In genomic region chrX:53594354-53594753, GRCh38 we compare ENCODE assay signal across 14 cellular contexts.
DNase-seq lines count a peak whose midpoint lies in the region; FAIRE-seq and TF ChIP-seq lines count a peak whose summit lies in the region.
"Had no signal": no experiment of that assay in that cellular context is flagged by ENCODE, and none has a peak within 500 bp of the region (broad histone marks: within the 10 kb centered on the region; RNA-seq: fewer than 3 reads in every experiment).

No MANE protein-coding gene starts in this region.

- peak; percentile 68 for FAIRE-seq in endothelial cell of umbilical vein (lab: Jason Lieb, UNC)

- POLR2A ChIA-PET in endothelial cell of umbilical vein (lab: Charles Lee) = no interaction called here

- no peaks in the 10 kb centered on the region for H3K9me1 ChIP-seq in endothelial cell of umbilical vein (replicated peaks; ENCODE audit: control insufficient read depth, extremely low read depth, insufficient read depth, low read length)

- no peak overlapping the region for H2AFZ ChIP-seq in endothelial cell of umbilical vein (ENCODE audit: low read depth, low read length)

- dilution Hi-C loops in endothelial cell of umbilical vein (cut with MboI; ENCODE audit: extremely low pct_ligation_motif_present, low sequenced_read_pairs) = no loop called here

- H3K27ac ChIP-seq in endothelial cell of umbilical vein (ENCODE audit: insufficient read depth, low read depth, low read length) = no peak overlapping the region
- H3K27ac ChIP-seq: thoracic aorta had no signal

- DNase-seq in GM12865 (ENCODE audit: low read depth) (peak; percentile 1), RPMI7951 (ENCODE audit: low read depth) (peak; percentile 29), endothelial cell of umbilical vein (ENCODE audit: low read depth, low spot score) (no peak), smooth muscle cell of the brain vasculature (ENCODE audit: low read depth, low spot score) (peak; percentile 7), glutamatergic neuron (no peak), SKM-1 (lab: John Stamatoyannopoulos, UW; ENCODE audit: unreplicated experiment) (no peak)
- DNase-seq in stimulated activated CD4-positive, alpha-beta T cell treated with anti-CD3 and anti-CD28 coated beads, Interleukin-4, amount 100 ng/mL, for 24 hours = no peak
- DNase-seq: activated naive CD4-positive, alpha-beta T cell treated with Interleukin-2 at 50 U/mL for 16 hours; CD8-positive, alpha-beta T cell; heart right ventricle; NCI-H1092 treated with DMSO at 0.1 percent for 48 hours; NCI-H2171 treated with DMSO at 0.1 percent for 48 hours; SW 1271 had no signal

- H3K4me3 ChIP-seq in GM12865 (ENCODE audit: low read depth, low read length) (no peak overlapping the region), endothelial cell of umbilical vein (replicated peaks in 1 of 3; ENCODE audit: insufficient read depth in 1 of 3, low read depth in 1 of 3, low read length in 3 of 3) (no peak overlapping the region)
- H3K4me3 ChIP-seq: heart right ventricle, thoracic aorta had no signal

- peaks cover 36% of the 10 kb centered on the region for H3K4me1 ChIP-seq in endothelial cell of umbilical vein (ENCODE audit: control insufficient read depth, extremely low read depth, insufficient read depth, low read length)
- H3K4me1 ChIP-seq: heart right ventricle had no signal

- H3K36me3 ChIP-seq in endothelial cell of umbilical vein (ENCODE audit: control insufficient read depth in 2 of 2, extremely low read depth in 1 of 2, insufficient read depth in 2 of 2, low read length in 2 of 2) = peaks cover 9 to 37% of the 10 kb centered on the region in 2 experiments

- BruUV-seq in endothelial cell of umbilical vein (replicated peaks; lab: Mats Ljungman, UMichigan) = no TSS peak

- TF ChIP-seq POLR2A in endothelial cell of umbilical vein (IDR thresholded peaks at IDR 0.05; ENCODE audit: low read depth, low read length) = no peak

- H3K27me3 Mint-ChIP-seq in glutamatergic neuron (ENCODE audit: unreplicated experiment) = no peaks in the 10 kb centered on the region

- no peaks in the 10 kb centered on the region for H3K4me1 Mint-ChIP-seq in glutamatergic neuron (ENCODE audit: low read depth, unreplicated experiment)

- H3K79me2 ChIP-seq in endothelial cell of umbilical vein (ENCODE audit: control insufficient read depth, insufficient read depth, low read length) = peaks cover 8% of the 10 kb centered on the region

- no peak overlapping the region for H3K4me3 Mint-ChIP-seq in glutamatergic neuron (ENCODE audit: unreplicated experiment)
- H3K4me3 Mint-ChIP-seq: CD8-positive, alpha-beta T cell had no signal

- no peak overlapping the region for H3K9ac ChIP-seq in endothelial cell of umbilical vein (replicated peaks; ENCODE audit: extremely low read depth, insufficient read depth, low read length)

- intact Hi-C loops in endothelial cell of umbilical vein (cut with micrococcal nuclease) = no loop called here

- H4K20me1 ChIP-seq in endothelial cell of umbilical vein (replicated peaks; ENCODE audit: control insufficient read depth, extremely low read depth, insufficient read depth, low read length) = no peaks in the 10 kb centered on the region

- H3K4me2 ChIP-seq in endothelial cell of umbilical vein (ENCODE audit: insufficient read depth, low read length) = no peak overlapping the region

- H3K36me3 Mint-ChIP-seq in glutamatergic neuron (ENCODE audit: unreplicated experiment) = no peaks in the 10 kb centered on the region

- no peaks in the 10 kb centered on the region for H3K9me3 Mint-ChIP-seq in glutamatergic neuron (ENCODE audit: unreplicated experiment)
- H3K9me3 Mint-ChIP-seq: CD8-positive, alpha-beta T cell had no signal

- CTCF ChIA-PET in endothelial cell of umbilical vein (lab: Charles Lee) = no interaction called here

- no peaks in the 10 kb centered on the region for H3K9me3 ChIP-seq in endothelial cell of umbilical vein (replicated peaks; ENCODE audit: control insufficient read depth, insufficient read depth, low read length)
- H3K9me3 ChIP-seq: heart right ventricle, thoracic aorta had no signal

- no peak for TF ChIP-seq CTCF in GM12865 (IDR thresholded peaks at IDR 0.05; ENCODE audit: insufficient read depth, low read depth, low read length, missing control alignments)
- no peak for TF ChIP-seq CTCF in endothelial cell of umbilical vein (IDR thresholded peaks at IDR 0.05; ENCODE audit: extremely low read depth in 1 of 2, insufficient read depth in 1 of 2, low read depth in 1 of 2, low read length in 2 of 2)
- no peak for TF ChIP-seq CTCF in glutamatergic neuron (IDR thresholded peaks at IDR 0.05; ENCODE audit: partially characterized antibody, unreplicated experiment)

- H3K27ac Mint-ChIP-seq in glutamatergic neuron (ENCODE audit: unreplicated experiment) = no peak overlapping the region
- H3K27ac Mint-ChIP-seq: CD8-positive, alpha-beta T cell had no signal

- no peaks in the 10 kb centered on the region for H3K27me3 ChIP-seq in endothelial cell of umbilical vein (ENCODE audit: control insufficient read depth in 2 of 2, insufficient read depth in 2 of 2, low read length in 2 of 2)

TF ChIP-seq in endothelial cell of umbilical vein, 7 proteins besides CTCF, POLR2A, EP300 and RAD21:
- TF ChIP-seq MYC (IDR thresholded peaks at IDR 0.05; ENCODE audit: low read depth, low read length) (no peak), GATA2 (IDR thresholded peaks at IDR 0.05; ENCODE audit: insufficient read depth, insufficient read length, low read depth, low read length) (no peak), POLR2AphosphoS5 (IDR thresholded peaks at IDR 0.05; ENCODE audit: insufficient read depth, low read depth, low read length) (no peak), JUN (IDR thresholded peaks at IDR 0.05; ENCODE audit: borderline replicate concordance, insufficient read depth, insufficient read length, low read depth) (no peak), MAX (IDR thresholded peaks at IDR 0.05; ENCODE audit: insufficient read depth, insufficient read length) (no peak), EZH2 (IDR thresholded peaks at IDR 0.05; ENCODE audit: borderline replicate concordance, low read depth, low read length, severe bottlenecking) (no peak)
TF ChIP-seq in endothelial cell of umbilical vein: peak in this region for 0.

Comparison
In these comparisons a context has a peak if more than half of its experiments do, and no peak if none do; other contexts are left out.
1. DNase-seq: peak in GM12865 (single experiment), RPMI7951 (single experiment) and smooth muscle cell of the brain vasculature (single experiment); none in endothelial cell of umbilical vein (single experiment), stimulated activated CD4-positive, alpha-beta T cell treated with anti-CD3 and anti-CD28 coated beads, Interleukin-4, amount 100 ng/mL, for 24 hours (single experiment), glutamatergic neuron (single experiment) and SKM-1 (single experiment).